ENCODE assay signal across 11 cellular contexts in the genomic region with DNA sequence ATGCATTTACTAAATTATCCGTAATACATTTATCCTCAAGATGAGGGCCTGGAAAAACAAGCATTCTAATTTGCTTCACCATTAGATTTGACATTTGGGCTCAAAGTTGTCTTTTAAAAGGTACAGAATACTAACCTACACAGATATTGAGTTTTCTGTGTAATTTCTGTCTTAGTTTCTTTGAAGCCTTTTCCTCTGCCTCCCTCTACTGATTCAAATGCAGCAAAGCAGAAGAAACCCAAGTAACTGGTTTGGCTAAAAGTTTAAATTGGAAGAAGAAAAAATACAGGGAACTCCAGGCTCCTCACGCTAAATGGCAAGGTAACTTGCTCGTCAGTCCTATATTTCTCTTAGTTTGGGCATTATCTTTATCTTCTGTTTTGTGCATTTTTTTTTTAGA. TPM values are rescaled to one million over a fixed set of nuclear protein-coding genes. Genes with fewer than 3 reads are reported as not detected.
DNase-seq lines count a peak whose midpoint lies in the region; ATAC-seq, FAIRE-seq and TF ChIP-seq lines count a peak whose summit lies in the region.
"Had no signal": no experiment of that assay in that cellular context is flagged by ENCODE, and none has a peak within 500 bp of the region (broad histone marks: within the 10 kb centered on the region; RNA-seq: fewer than 3 reads in every experiment).

No MANE protein-coding gene starts in this region.

- no peak for ATAC-seq in CD8-positive, alpha-beta T cell
- ATAC-seq in GM18505 (IDR thresholded peaks at IDR 0.05; ENCODE audit: unreplicated experiment), result no peak

- WGBS in H1 (ENCODE audit: extremely low coverage in 1 of 2, insufficient coverage in 1 of 2, insufficient read length in 1 of 2, insufficient replicate concordance in 2 of 2, low coverage in 1 of 2, low lambda C conversion rate in 2 of 2, missing lambda C conversion rate in 1 of 2), 2 experiments, result 85% methylated on average over 3 of the region's 3 CpGs; no CpG with 5 or more reads in 1 of the 2 experiments

- H3K9me3 ChIP-seq in H1 (ENCODE audit: insufficient read depth in 2 of 2, low read depth in 1 of 2, low read length in 1 of 2), result no peaks in the 10 kb centered on the region
- no peaks in the 10 kb centered on the region for H3K9me3 ChIP-seq in CD8-positive, alpha-beta T cell (ENCODE audit: low read length)
- H3K9me3 ChIP-seq: BLaER1 treated with 17β-estradiol and CSF1 and Interleukin-3, amounts not matched to agents 10 nM and 100 nM; Peyer's patch had no signal

- intact Hi-C loops in CD8-positive, alpha-beta T cell (cut with DNase I, micrococcal nuclease), result no loop called here

- no peak overlapping the region for H3K56ac ChIP-seq in H1 (replicated peaks; ENCODE audit: insufficient read length, low read depth, low read length)

- H3K36me3 Mint-ChIP-seq in progenitor cell of endocrine pancreas (ENCODE audit: insufficient read depth), result no peaks in the 10 kb centered on the region
- no peaks in the 10 kb centered on the region for H3K36me3 Mint-ChIP-seq in CD8-positive, alpha-beta T cell

- H4K5ac ChIP-seq in H1 (ENCODE audit: insufficient read length, low read depth, low read length), result no peak overlapping the region

- TF ChIP-seq CTCF in H1 (IDR thresholded peaks at IDR 0.05; ENCODE audit: control extremely low read depth in 1 of 3, insufficient read depth in 1 of 3, low read depth in 1 of 3, low read length in 3 of 3) (peak in 2 of 3 experiments; percentile 43 to 60; a peak in 2 of 4 replicates), progenitor cell of endocrine pancreas (IDR thresholded peaks at IDR 0.05; ENCODE audit: unreplicated experiment) (peak; percentile 66)
- TF ChIP-seq CTCF in CD8-positive, alpha-beta T cell (IDR thresholded peaks at IDR 0.05), result no peak

- no peak overlapping the region for H2BK15ac ChIP-seq in H1 (ENCODE audit: low read length)

- no peaks in the 10 kb centered on the region for H3K9me3 Mint-ChIP-seq in progenitor cell of endocrine pancreas (ENCODE audit: low read depth)
- no peaks in the 10 kb centered on the region for H3K9me3 Mint-ChIP-seq in CD8-positive, alpha-beta T cell

- H3K9ac ChIP-seq in H1 (replicated peaks in 1 of 4; ENCODE audit: extremely low read depth in 1 of 4, low read depth in 3 of 4, low read length in 3 of 4), result no peak overlapping the region
- H3K9ac ChIP-seq: BLaER1 treated with 17β-estradiol and CSF1 and Interleukin-3, amounts not matched to agents 10 nM and 100 nM had no signal

- no peaks in the 10 kb centered on the region for H4K20me1 ChIP-seq in H1 (replicated peaks in 1 of 2; ENCODE audit: control insufficient read depth in 1 of 2, insufficient read depth in 2 of 2, low read length in 2 of 2)
- H4K20me1 ChIP-seq: BLaER1 treated with 17β-estradiol and CSF1 and Interleukin-3, amounts not matched to agents 10 nM and 100 nM had no signal

- no peak for TF ChIP-seq EP300 in H1 (IDR thresholded peaks at IDR 0.05; ENCODE audit: borderline replicate concordance in 1 of 2, low read depth in 2 of 2, low read length in 2 of 2)

- CTCF ChIA-PET in H1 (lab: Charles Lee; ENCODE audit: partially characterized antibody), result interaction anchor here (0.8 to 10.5 kb wide), 7 partner anchors 122 to 1096 kb away, joined by 3 to 219 read pairs (median 3); no protein-coding TSS in a partner anchor
- CTCF ChIA-PET in CD8-positive, alpha-beta T cell (lab: Charles Lee), result no interaction called here

- H2BK5ac ChIP-seq in H1 (ENCODE audit: low read depth, low read length), result no peak overlapping the region

- H3K23ac ChIP-seq in H1 (ENCODE audit: insufficient read length), result no peak overlapping the region

- no peaks in the 10 kb centered on the region for H3K79me1 ChIP-seq in H1 (ENCODE audit: low read depth, low read length)

- H2BK120ac ChIP-seq in H1 (replicated peaks; ENCODE audit: low read depth, low read length), result no peak overlapping the region

- no peak overlapping the region for H2BK12ac ChIP-seq in H1 (ENCODE audit: low read depth, low read length)

- no peak overlapping the region for H3K27ac Mint-ChIP-seq in progenitor cell of endocrine pancreas
- no peak overlapping the region for H3K27ac Mint-ChIP-seq in CD8-positive, alpha-beta T cell

- no peaks in the 10 kb centered on the region for H3K23me2 ChIP-seq in H1 (ENCODE audit: low read depth, low read length)

- TF ChIP-seq POLR2A in H1 (IDR thresholded peaks at IDR 0.05; ENCODE audit: control extremely low read depth in 1 of 2, low read depth in 2 of 2, low read length in 2 of 2) (no peak), GM18505 (IDR thresholded peaks at IDR 0.05; ENCODE audit: borderline replicate concordance, extremely low read depth, insufficient read depth, insufficient read length) (no peak), H54 (IDR thresholded peaks at IDR 0.05; ENCODE audit: low read depth, low read length) (no peak)

- H3K4me3 Mint-ChIP-seq in progenitor cell of endocrine pancreas (ENCODE audit: low read depth), result no peak overlapping the region
- H3K4me3 Mint-ChIP-seq in CD8-positive, alpha-beta T cell, result no peak overlapping the region

- H4K91ac ChIP-seq in H1 (replicated peaks; ENCODE audit: insufficient read length, low read length), result no peak overlapping the region

- H3K4me2 ChIP-seq in H1 (ENCODE audit: insufficient read depth in 1 of 2, low read depth in 2 of 2, low read length in 2 of 2), result no peak overlapping the region
- H3K4me2 ChIP-seq: BLaER1 treated with 17β-estradiol and CSF1 and Interleukin-3, amounts not matched to agents 10 nM and 100 nM had no signal

- H3K14ac ChIP-seq in H1 (ENCODE audit: insufficient read length), result no peak overlapping the region

- no peak overlapping the region for H3K27ac ChIP-seq in H1 (ENCODE audit: low read depth, low read length)
- no peak overlapping the region for H3K27ac ChIP-seq in CD8-positive, alpha-beta T cell (ENCODE audit: low read depth, low read length)
- H3K27ac ChIP-seq: BLaER1 treated with 17β-estradiol and CSF1 and Interleukin-3, amounts not matched to agents 10 nM and 100 nM; epithelial cell of prostate; Peyer's patch had no signal

- no peaks in the 10 kb centered on the region for H3K36me3 ChIP-seq in H1 (ENCODE audit: control insufficient read depth in 2 of 4, insufficient read depth in 4 of 4, low read length in 3 of 4)
- no peaks in the 10 kb centered on the region for H3K36me3 ChIP-seq in CD8-positive, alpha-beta T cell (ENCODE audit: insufficient read depth, low read length)
- H3K36me3 ChIP-seq: BLaER1 treated with 17β-estradiol and CSF1 and Interleukin-3, amounts not matched to agents 10 nM and 100 nM; Peyer's patch had no signal

- no peak overlapping the region for H3K18ac ChIP-seq in H1 (ENCODE audit: extremely low read depth, low read length)

- H3K4me3 ChIP-seq in H1 (ENCODE audit: extremely low read depth in 1 of 4, insufficient read depth in 2 of 4, low read depth in 3 of 4, low read length in 4 of 4), result no peak overlapping the region
- no peak overlapping the region for H3K4me3 ChIP-seq in CD8-positive, alpha-beta T cell (ENCODE audit: low read depth, low read length)
- H3K4me3 ChIP-seq: BLaER1 treated with 17β-estradiol and CSF1 and Interleukin-3, amounts not matched to agents 10 nM and 100 nM; Peyer's patch had no signal

- peak; percentile 52 for FAIRE-seq in H1 (lab: Jason Lieb, UNC)
- no peak for FAIRE-seq in H54 (lab: Jason Lieb, UNC)

- H3K79me2 ChIP-seq in H1 (ENCODE audit: control insufficient read depth in 1 of 2, insufficient read depth in 2 of 2, low read length in 2 of 2), result no peaks in the 10 kb centered on the region

- no peak overlapping the region for H2BK20ac ChIP-seq in H1 (ENCODE audit: low read length)

- peaks cover 20% of the 10 kb centered on the region for H3K27me3 Mint-ChIP-seq in progenitor cell of endocrine pancreas
- peaks cover 10% of the 10 kb centered on the region for H3K27me3 Mint-ChIP-seq in CD8-positive, alpha-beta T cell (ENCODE audit: low read depth)

- no peaks in the 10 kb centered on the region for H3K27me3 ChIP-seq in H1 (replicated peaks in 1 of 4; ENCODE audit: control insufficient read depth in 3 of 4, extremely low read depth in 1 of 4, insufficient read depth in 3 of 4, low read length in 3 of 4)
- H3K27me3 ChIP-seq in CD8-positive, alpha-beta T cell (ENCODE audit: insufficient read depth, low read length), result no peaks in the 10 kb centered on the region
- H3K27me3 ChIP-seq: BLaER1 treated with 17β-estradiol and CSF1 and Interleukin-3, amounts not matched to agents 10 nM and 100 nM; Peyer's patch had no signal

- H2AK5ac ChIP-seq in H1 (ENCODE audit: low read depth, low read length), result no peak overlapping the region

- POLR2A ChIA-PET in H1 (lab: Charles Lee; ENCODE audit: partially characterized antibody), result no interaction called here
- POLR2A ChIA-PET in CD8-positive, alpha-beta T cell (lab: Charles Lee), result no interaction called here

- peaks cover 3% of the 10 kb centered on the region for H3K4me1 Mint-ChIP-seq in progenitor cell of endocrine pancreas (ENCODE audit: low read depth)
- no peaks in the 10 kb centered on the region for H3K4me1 Mint-ChIP-seq in CD8-positive, alpha-beta T cell (ENCODE audit: low read depth)

- no peak overlapping the region for H3K4ac ChIP-seq in H1 (replicated peaks; ENCODE audit: insufficient read length, low read depth, low read length)

- peak; percentile 73 to 79 for TF ChIP-seq RAD21 in H1 (IDR thresholded peaks at IDR 0.05 in 1 of 2, conservative IDR thresholded peaks at IDR 0.05 in 1 of 2; ENCODE audit: low read depth in 2 of 2, low read length in 2 of 2)

- no peaks in the 10 kb centered on the region for H3K4me1 ChIP-seq in H1 (replicated peaks in 1 of 4; ENCODE audit: control insufficient read depth in 3 of 4, insufficient read depth in 4 of 4, low read length in 3 of 4)
- H3K4me1 ChIP-seq in CD8-positive, alpha-beta T cell (ENCODE audit: insufficient read depth, low read length), result no peaks in the 10 kb centered on the region
- H3K4me1 ChIP-seq: BLaER1 treated with 17β-estradiol and CSF1 and Interleukin-3, amounts not matched to agents 10 nM and 100 nM; Peyer's patch had no signal

- H2AFZ ChIP-seq in H1 (ENCODE audit: low read length), result no peak overlapping the region; the same call in 1 of the 2 replicates

- no peak overlapping the region for H4K8ac ChIP-seq in H1 (ENCODE audit: extremely low read depth, insufficient read depth, low read length)

- DNase-seq in NCI-H2029 (lab: John Stamatoyannopoulos, UW) (peak; percentile 2), NCI-H2029 treated with DMSO at 0.1 percent for 48 hours (lab: John Stamatoyannopoulos, UW) (no peak), NCI-H2171 treated with DMSO at 0.1 percent for 48 hours (lab: John Stamatoyannopoulos, UW) (peak; percentile 46), H1 (ENCODE audit: low read depth in 1 of 2, low spot score in 2 of 2) (no peak), progenitor cell of endocrine pancreas (ENCODE audit: low spot score, unreplicated experiment) (no peak), H54 (ENCODE audit: insufficient read length, low spot score) (no peak)
- DNase-seq in CD8-positive, alpha-beta T cell, result no peak
- DNase-seq: Peyer's patch had no signal

RNA-seq across cellular contexts. Expression of a gene that starts 53.3 kb away (rescaled TPM):
- 0.11 and 0.15 TPM in 2 replicates for total RNA-seq in H1 (2021; fragmentation: NEBNext Ultra II Directional; extraction: Animal tissue kit (Norgen Biotek cat#: 25700))
- polyA plus RNA-seq in H1 (2011; rRNA removed), result 0.14 and 0.30 TPM in 2 replicates
- polyA plus RNA-seq in H1 (2011; cell fraction: cytosol; rRNA removed), result 0.04 TPM
- 0.14 TPM for polyA plus RNA-seq in H1 (2011; cell fraction: nucleus; rRNA removed)
- 0.05 to 0.08 TPM (median 0.08 TPM) in 3 of 4 replicates, not detected in the other for polyA plus RNA-seq in H1 (2012, experiment 1 of 2)
- 0.09 TPM for polyA plus RNA-seq in H1 (2012, experiment 2 of 2)
- polyA plus RNA-seq in H1 (2013, experiment 1 of 2), result 0.06 TPM
- 0.07 TPM for polyA plus RNA-seq in H1 (2013, experiment 2 of 2)
- 0.35 and 1.00 TPM in 2 replicates for polyA minus RNA-seq in H1 (2011; rRNA and poly(A)+ RNA removed)
- polyA minus RNA-seq in H1 (2011; cell fraction: cytosol; rRNA and poly(A)+ RNA removed), result not detected
- polyA minus RNA-seq in H1 (2011; cell fraction: nucleus; rRNA and poly(A)+ RNA removed), result 1.00 TPM
- total RNA-seq in progenitor cell of endocrine pancreas, result 0.60 and 1.8 TPM in 2 replicates
- total RNA-seq in CD8-positive, alpha-beta T cell, result not detected

Comparison
In these comparisons a context has a peak if more than half of its experiments do, and no peak if none do; other contexts are left out.
1. DNase-seq: peak in NCI-H2029 (single experiment) and NCI-H2171 treated with DMSO at 0.1 percent for 48 hours (single experiment); none in NCI-H2029 treated with DMSO at 0.1 percent for 48 hours (single experiment), H1 (0 of 2), progenitor cell of endocrine pancreas (single experiment), CD8-positive, alpha-beta T cell (0 of 7) and H54 (single experiment).